In the genomic region with DNA sequence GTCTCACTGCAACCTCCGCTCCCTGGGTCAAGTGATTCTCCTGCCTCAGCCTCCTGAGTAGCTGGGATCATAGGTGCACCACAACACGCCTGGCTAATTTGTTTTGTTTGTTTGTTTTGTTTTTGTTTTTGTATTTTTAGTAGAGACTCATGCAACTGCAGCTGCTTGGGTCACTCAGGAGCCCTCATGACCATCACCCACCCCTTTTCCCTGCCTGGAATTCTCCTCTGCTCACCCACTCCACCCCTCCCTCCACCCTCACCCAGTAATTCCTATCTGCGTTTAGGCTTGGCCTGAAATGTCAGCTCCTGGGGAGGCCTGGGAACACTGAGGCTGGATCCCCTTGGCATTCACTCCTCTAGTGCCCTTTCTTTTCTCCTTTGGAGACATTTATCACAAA, we compare ENCODE assay signal across 27 cellular contexts. TPM values are rescaled to one million over a fixed set of nuclear protein-coding genes. Genes with fewer than 3 reads are reported as not detected.
"Had no signal": no experiment of that assay in that cellular context is flagged by ENCODE, and none has a peak within 500 bp of the region (broad histone marks: within the 10 kb centered on the region; RNA-seq: fewer than 3 reads in every experiment).

No MANE protein-coding gene starts in this region.

- ATAC-seq: esophagus mucosa; gastrocnemius medialis; left lobe of liver; mucosa of descending colon; naive thymus-derived CD8-positive, alpha-beta T cell; right cardiac atrium; stimulated activated memory B cell treated with anti-CD40 and anti-IgM and Interleukin-4, amounts not matched to agents 10 μg/mL and 1 μg/mL and 100 μg/mL, for 72 hours; stimulated activated naive CD8-positive, alpha-beta T cell treated with anti-CD3 and anti-CD28 coated beads, Interleukin-15, Interleukin-2, amounts not matched to agents 100 U/mL and 50 U/mL, for 24 hours; upper lobe of right lung had no signal

- H3K4me1 Mint-ChIP-seq: memory B cell; naive thymus-derived CD8-positive, alpha-beta T cell had no signal

- H3K27ac ChIP-seq: dorsolateral prefrontal cortex, epithelial cell of prostate, gastrocnemius medialis, prostate gland, sigmoid colon, skin epidermis, spleen, thoracic aorta, upper lobe of right lung, vagina had no signal

- H3K9me3 Mint-ChIP-seq: memory B cell; mesothelial cell of epicardium; naive thymus-derived CD8-positive, alpha-beta T cell; nephron progenitor cell; stimulated activated memory B cell treated with anti-CD40 and anti-IgM and Interleukin-4, amounts not matched to agents 10 μg/mL and 1 μg/mL and 100 μg/mL, for 72 hours had no signal

- H3K27me3 ChIP-seq: dorsolateral prefrontal cortex, sigmoid colon, tibial nerve, upper lobe of right lung, vagina had no signal

- H3K4me3 ChIP-seq: dorsolateral prefrontal cortex, gastrocnemius medialis, lung, mucosa of descending colon, prostate gland, sigmoid colon, skin epidermis, spleen, thoracic aorta, tibial nerve, upper lobe of right lung, vagina had no signal

- H3K9me3 ChIP-seq: gastrocnemius medialis, mucosa of descending colon, prostate gland, sigmoid colon, spleen, thoracic aorta, tibial nerve, upper lobe of right lung, vagina had no signal

- H3K4me1 ChIP-seq: gastrocnemius medialis, vagina had no signal

- H3K36me3 Mint-ChIP-seq: memory B cell; mesothelial cell of epicardium; naive thymus-derived CD8-positive, alpha-beta T cell; stimulated activated memory B cell treated with anti-CD40 and anti-IgM and Interleukin-4, amounts not matched to agents 10 μg/mL and 1 μg/mL and 100 μg/mL, for 72 hours had no signal

- H3K36me3 ChIP-seq: gastrocnemius medialis, prostate gland, sigmoid colon, spleen, thoracic aorta, tibial nerve, upper lobe of right lung, vagina had no signal

- H3K4me3 Mint-ChIP-seq: memory B cell; mesothelial cell of epicardium; naive thymus-derived CD8-positive, alpha-beta T cell; nephron progenitor cell; stimulated activated memory B cell treated with anti-CD40 and anti-IgM and Interleukin-4, amounts not matched to agents 10 μg/mL and 1 μg/mL and 100 μg/mL, for 72 hours had no signal

- DNase-seq: dorsolateral prefrontal cortex; effector CD4-positive, alpha-beta T cell; foreskin fibroblast; gastrocnemius medialis; head of caudate nucleus; mucosa of descending colon; naive thymus-derived CD8-positive, alpha-beta T cell; nephron progenitor cell; nucleus accumbens; right cardiac atrium; sigmoid colon; spleen; stimulated activated CD4-positive, alpha-beta T cell treated with anti-CD3 and anti-CD28 coated beads, Interleukin-4, amount 100 ng/mL, for 4 hours; stimulated activated naive CD8-positive, alpha-beta T cell treated with anti-CD3 and anti-CD28 coated beads, Interleukin-15, Interleukin-2, amounts not matched to agents 100 U/mL and 50 U/mL, for 24 hours; upper lobe of right lung had no signal

- H3K27ac Mint-ChIP-seq: memory B cell; mesothelial cell of epicardium; naive thymus-derived CD8-positive, alpha-beta T cell; nephron progenitor cell; stimulated activated memory B cell treated with anti-CD40 and anti-IgM and Interleukin-4, amounts not matched to agents 10 μg/mL and 1 μg/mL and 100 μg/mL, for 72 hours had no signal

RNA-seq across cellular contexts. Expression of a gene that starts 25.5 kb away (rescaled TPM):
- total RNA-seq: gastrocnemius medialis; naive thymus-derived CD8-positive, alpha-beta T cell; right cardiac atrium; sigmoid colon had no signal
- polyA plus RNA-seq: naive thymus-derived CD8-positive, alpha-beta T cell; right cardiac atrium had no signal
